11 cellular contexts compared by ENCODE assay signal in genomic region chr19:35715355-35715809, GRCh38. TPM values are rescaled to one million over a fixed set of nuclear protein-coding genes. Genes with fewer than 3 reads are reported as not detected.
DNase-seq lines count a peak whose midpoint lies in the region; ATAC-seq and TF ChIP-seq lines count a peak whose summit lies in the region.
"Had no signal": no experiment of that assay in that cellular context is flagged by ENCODE, and none has a peak within 500 bp of the region (broad histone marks: within the 10 kb centered on the region; RNA-seq: fewer than 3 reads in every experiment).

No MANE protein-coding gene starts in this region.

- H3K9ac ChIP-seq in HUES6 (ENCODE audit: low read length) (peak overlapping the region; percentile 85), parathyroid adenoma (no peak overlapping the region)

- peaks cover 15% of the 10 kb centered on the region for H3K79me2 ChIP-seq in parathyroid adenoma

- H3K27ac ChIP-seq in CD8-positive, alpha-beta memory T cell (ENCODE audit: low read depth, low read length): no peak overlapping the region
- H3K27ac ChIP-seq in HUES6 (ENCODE audit: low read depth, low read length): no peak overlapping the region
- peak overlapping the region; percentile 95 for H3K27ac ChIP-seq in parathyroid adenoma

- H3K4me1 ChIP-seq in CD8-positive, alpha-beta memory T cell (ENCODE audit: insufficient read depth, low read length): peaks cover 73% of the 10 kb centered on the region
- H3K4me1 ChIP-seq in HUES6 (ENCODE audit: control insufficient read depth, insufficient read depth, low read length): peaks cover 35% of the 10 kb centered on the region
- H3K4me1 ChIP-seq in parathyroid adenoma: peaks cover 7% of the 10 kb centered on the region

- TF ChIP-seq CTCF in brain (conservative IDR thresholded peaks at IDR 0.05) (no peak), parathyroid adenoma (IDR thresholded peaks at IDR 0.05) (no peak)

- DNase-seq in CD8-positive, alpha-beta memory T cell: no peak
- DNase-seq in HPDE6-E6E7 (ENCODE audit: extremely low spot score) (no peak), NCI-H345 treated with DMSO at 0.1 percent for 48 hours (lab: John Stamatoyannopoulos, UW; ENCODE audit: unreplicated experiment) (no peak), SK-N-DZ (ENCODE audit: low spot score) (no peak)
- DNase-seq: anterior cingulate cortex, NCI-H1930 had no signal

- CTCF ChIA-PET in CD8-positive, alpha-beta memory T cell (lab: Charles Lee): interaction anchor here (0.8 to 4.0 kb wide), 4 partner anchors 13 to 30 kb away, joined by 3 to 20 read pairs (median 4); partner anchors contain the start of genes PSENEN and U2AF1L4

- peaks cover 0 to 8% of the 10 kb centered on the region in 2 donors for H3K27me3 Mint-ChIP-seq in CD8-positive, alpha-beta memory T cell
- peaks cover 15% of the 10 kb centered on the region for H3K27me3 Mint-ChIP-seq in brain

- H3K36me3 ChIP-seq in CD8-positive, alpha-beta memory T cell (ENCODE audit: insufficient read depth, low read length): no peaks in the 10 kb centered on the region
- H3K36me3 ChIP-seq in HUES6 (ENCODE audit: control insufficient read depth, insufficient read depth, low read length): peaks cover 9% of the 10 kb centered on the region
- H3K36me3 ChIP-seq in parathyroid adenoma (ENCODE audit: control insufficient read depth, insufficient read depth, low read length): no peaks in the 10 kb centered on the region

- peaks cover 57 to 80% (median 71%) of the 10 kb centered on the region in 3 donors for H3K4me1 Mint-ChIP-seq in CD8-positive, alpha-beta memory T cell
- peaks cover 36% of the 10 kb centered on the region for H3K4me1 Mint-ChIP-seq in brain

- no peaks in the 10 kb centered on the region for H3K27me3 ChIP-seq in CD8-positive, alpha-beta memory T cell (ENCODE audit: insufficient read depth, low read length, poor library complexity, severe bottlenecking)
- peaks cover 6% of the 10 kb centered on the region; the same call in 1 of the 2 replicates for H3K27me3 ChIP-seq in HUES6 (ENCODE audit: control insufficient read depth, insufficient read depth, low read length)
- no peaks in the 10 kb centered on the region for H3K27me3 ChIP-seq in parathyroid adenoma (ENCODE audit: control insufficient read depth, insufficient read depth, low read length)

- H3K27ac Mint-ChIP-seq in CD8-positive, alpha-beta memory T cell: peak overlapping the region in 4 of 8 donors; percentile 32 to 98 (median 94)
- peak overlapping the region in 1 of 5 experiments; percentile 63 for H3K27ac Mint-ChIP-seq in brain

- H2AFZ ChIP-seq in parathyroid adenoma: peak overlapping the region; percentile 95

- H3K4me2 ChIP-seq in parathyroid adenoma (ENCODE audit: low read length): peak overlapping the region; percentile 89

- ATAC-seq in HG03442 (IDR thresholded peaks at IDR 0.05; ENCODE audit: unreplicated experiment): no peak

- H3K9me3 ChIP-seq in CD8-positive, alpha-beta memory T cell (ENCODE audit: low read length): no peaks in the 10 kb centered on the region
- no peaks in the 10 kb centered on the region for H3K9me3 ChIP-seq in HUES6 (ENCODE audit: control insufficient read depth, insufficient read depth, low read depth, low read length)
- no peaks in the 10 kb centered on the region for H3K9me3 ChIP-seq in parathyroid adenoma (ENCODE audit: control insufficient read depth, low read length)

- peaks cover 0 to 20% (median 2%) of the 10 kb centered on the region in 3 donors for H3K36me3 Mint-ChIP-seq in CD8-positive, alpha-beta memory T cell
- H3K36me3 Mint-ChIP-seq in brain: peaks cover 4% of the 10 kb centered on the region

- POLR2A ChIA-PET in CD8-positive, alpha-beta memory T cell (lab: Charles Lee): interaction anchor here (1.2 kb wide), 1 partner anchor 33 kb away, joined by 3 read pairs; the partner anchor contains the start of gene LIN37

- H3K9me3 Mint-ChIP-seq in CD8-positive, alpha-beta memory T cell: no peaks in the 10 kb centered on the region
- H3K9me3 Mint-ChIP-seq in brain: peaks cover 0 to 2% (median 0%) of the 10 kb centered on the region in 5 experiments
- H3K9me3 Mint-ChIP-seq: neural crest cell had no signal

- H3K4me3 Mint-ChIP-seq in CD8-positive, alpha-beta memory T cell: peak overlapping the region in 6 of 7 donors; percentile 15 to 98 (median 67)
- H3K4me3 Mint-ChIP-seq in brain: peak overlapping the region in 4 of 5 experiments; percentile 24 to 93 (median 58)

- peak overlapping the region; percentile 89 for H3K4me3 ChIP-seq in CD8-positive, alpha-beta memory T cell (ENCODE audit: low read length)
- H3K4me3 ChIP-seq in HUES6 (ENCODE audit: low read depth, low read length) (peak overlapping the region; percentile 84), parathyroid adenoma (ENCODE audit: low read depth, low read length) (peak overlapping the region; percentile 93)

RNA-seq across cellular contexts. Expression of gene KMT2B, which starts 2.4 kb away (rescaled TPM):
- 10 to 100 TPM; 62.6 to 67.8 TPM for total RNA-seq in CD8-positive, alpha-beta memory T cell
- 2.9 TPM for polyA plus RNA-seq in CD8-positive, alpha-beta memory T cell
- 22.3 TPM for polyA plus RNA-seq in brain (ENCODE audit: insufficient read depth, low read depth, low replicate concordance)
- 6.6 and 12.6 TPM in 2 replicates for polyA plus RNA-seq in SK-N-DZ (2014; cell fraction: cytosol; rRNA removed)
- 28.9 and 69.4 TPM in 2 replicates for polyA plus RNA-seq in SK-N-DZ (2014; cell fraction: nucleus; rRNA removed)

RNA-seq across cellular contexts. Expression of gene ZBTB32, which starts 11.0 kb away (rescaled TPM):
- total RNA-seq in CD8-positive, alpha-beta memory T cell: 100 to 1,000 TPM; 223 to 225 TPM
- polyA plus RNA-seq in CD8-positive, alpha-beta memory T cell: 0.77 TPM
- not detected for polyA plus RNA-seq in brain (ENCODE audit: insufficient read depth, low read depth, low replicate concordance)
- polyA plus RNA-seq in SK-N-DZ (2014; cell fraction: cytosol; rRNA removed): 0.96 TPM in 1 of 2 replicates, not detected in the other
- polyA plus RNA-seq in SK-N-DZ (2014; cell fraction: nucleus; rRNA removed): not detected in 2 replicates
- total RNA-seq: neural crest cell had no signal

RNA-seq across cellular contexts. Expression of gene IGFLR1, which starts 26.9 kb away (rescaled TPM):
- 100 to 1,000 TPM; 108 to 110 TPM for total RNA-seq in CD8-positive, alpha-beta memory T cell
- 96.7 TPM for polyA plus RNA-seq in CD8-positive, alpha-beta memory T cell
- polyA plus RNA-seq in brain (ENCODE audit: insufficient read depth, low read depth, low replicate concordance): 11.2 TPM
- 22.5 and 25.0 TPM in 2 replicates for polyA plus RNA-seq in SK-N-DZ (2014; cell fraction: cytosol; rRNA removed)
- 14.4 and 27.5 TPM in 2 replicates for polyA plus RNA-seq in SK-N-DZ (2014; cell fraction: nucleus; rRNA removed)

RNA-seq across cellular contexts. Expression of gene U2AF1L4, which starts 29.8 kb away (rescaled TPM):
- 10 to 100 TPM; 29.0 to 32.2 TPM for total RNA-seq in CD8-positive, alpha-beta memory T cell
- 37.5 TPM for polyA plus RNA-seq in CD8-positive, alpha-beta memory T cell
- 20.6 TPM for polyA plus RNA-seq in brain (ENCODE audit: insufficient read depth, low read depth, low replicate concordance)
- polyA plus RNA-seq in SK-N-DZ (2014; cell fraction: cytosol; rRNA removed): 8.7 and 9.0 TPM in 2 replicates
- polyA plus RNA-seq in SK-N-DZ (2014; cell fraction: nucleus; rRNA removed): 28.2 and 29.5 TPM in 2 replicates

RNA-seq across cellular contexts. Expression of gene PSENEN, which starts 30.1 kb away (rescaled TPM):
- total RNA-seq in CD8-positive, alpha-beta memory T cell: 10 to 100 TPM; 50.8 to 57.8 TPM
- 101 TPM for polyA plus RNA-seq in CD8-positive, alpha-beta memory T cell
- polyA plus RNA-seq in brain (ENCODE audit: insufficient read depth, low read depth, low replicate concordance): 153 TPM
- 28.7 and 40.4 TPM in 2 replicates for polyA plus RNA-seq in SK-N-DZ (2014; cell fraction: cytosol; rRNA removed)
- 22.9 and 29.9 TPM in 2 replicates for polyA plus RNA-seq in SK-N-DZ (2014; cell fraction: nucleus; rRNA removed)
